In the genomic region with DNA sequence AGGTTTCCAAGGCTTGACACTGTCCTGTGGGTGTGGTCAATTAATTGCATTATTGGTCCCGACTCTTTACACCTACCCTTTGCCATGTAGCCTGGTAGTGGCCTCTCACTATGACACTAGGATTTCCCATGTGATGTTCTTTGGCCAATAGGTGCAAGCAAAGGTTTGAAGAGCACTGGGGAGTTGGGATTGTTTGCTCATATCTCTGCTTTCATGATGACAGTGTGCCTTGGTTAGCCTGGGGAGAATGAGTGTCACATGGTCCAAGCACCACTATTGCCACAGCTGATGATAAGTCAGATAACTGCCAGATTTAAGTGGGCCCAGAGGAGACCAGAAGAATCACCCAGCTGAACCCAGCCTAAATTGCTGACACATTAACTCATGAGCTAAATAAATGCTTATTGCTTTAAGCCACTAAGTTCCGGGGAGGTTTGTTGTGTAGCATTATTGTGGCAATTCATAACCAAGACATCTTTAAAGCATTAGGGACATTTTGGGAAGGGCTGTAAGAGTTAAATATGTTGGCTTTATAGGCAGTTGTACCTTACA, we compare ENCODE assay signal across 28 cellular contexts. TPM values are rescaled to one million over a fixed set of nuclear protein-coding genes. Genes with fewer than 3 reads are reported as not detected.
"Had no signal": no experiment of that assay in that cellular context is flagged by ENCODE, and none has a peak within 500 bp of the region (broad histone marks: within the 10 kb centered on the region; RNA-seq: fewer than 3 reads in every experiment).

No MANE protein-coding gene starts in this region.

- H3K9me3 Mint-ChIP-seq: neural progenitor cell had no signal

- ATAC-seq: left lung had no signal

- H3K27me3 Mint-ChIP-seq: activated CD4-positive, alpha-beta memory T cell treated with anti-CD3 and anti-CD28 coated beads for 36 hours had no signal

- H3K4me3 Mint-ChIP-seq: activated CD4-positive, alpha-beta memory T cell treated with anti-CD3 and anti-CD28 coated beads for 36 hours; activated naive CD8-positive, alpha-beta T cell treated with anti-CD3 and anti-CD28 coated beads for 36 hours; activated T-helper 1 cell treated with anti-CD3 and anti-CD28 coated beads, Interleukin-12 subunit alpha, Interleukin-12 subunit beta, Interleukin-2, Interleukin-4 antibody, amounts not matched to agents 30 ng/mL and 10 ng/mL and 1 ng/mL, durations not matched to agents 14 hours and 24 hours and 36 hours; neural progenitor cell had no signal

- DNase-seq: activated CD4-positive, alpha-beta memory T cell treated with anti-CD3 and anti-CD28 coated beads for 36 hours; activated CD4-positive, alpha-beta T cell treated with anti-CD3 and anti-CD28 coated beads for 1 hour; activated naive CD8-positive, alpha-beta T cell treated with anti-CD3 and anti-CD28 coated beads for 36 hours; colonic mucosa; hippocampal formation; kidney glomerular epithelial cell; left lung; naive B cell; posterior cingulate gyrus; sigmoid colon; stimulated activated CD4-positive, alpha-beta T cell treated with anti-CD3 and anti-CD28 coated beads, Interleukin-15, amount 100 ng/mL, for 24 hours; stimulated activated CD4-positive, alpha-beta T cell treated with anti-CD3 and anti-CD28 coated beads, Interleukin-2, amount 100 ng/mL, for 48 hours; stimulated activated naive CD4-positive, alpha-beta T cell treated with Interleukin-2 at 50 U/mL for 16 hours; substantia nigra; thyroid gland had no signal

- H3K36me3 ChIP-seq: breast epithelium, colonic mucosa, esophagus muscularis mucosa, left lung, neural progenitor cell, sigmoid colon, thyroid gland had no signal

- H3K4me3 ChIP-seq: breast epithelium, colonic mucosa, esophagus muscularis mucosa, left lung, lung, neural progenitor cell, sigmoid colon, smooth muscle cell, thyroid gland had no signal

- H3K27me3 ChIP-seq: breast epithelium, colonic mucosa, esophagus muscularis mucosa, sigmoid colon, thyroid gland had no signal

- H3K36me3 Mint-ChIP-seq: activated CD4-positive, alpha-beta memory T cell treated with anti-CD3 and anti-CD28 coated beads for 36 hours; neural progenitor cell had no signal

- H3K27ac Mint-ChIP-seq: activated CD4-positive, alpha-beta memory T cell treated with anti-CD3 and anti-CD28 coated beads for 36 hours; activated naive CD8-positive, alpha-beta T cell treated with anti-CD3 and anti-CD28 coated beads for 36 hours; activated T-helper 1 cell treated with anti-CD3 and anti-CD28 coated beads, Interleukin-12 subunit alpha, Interleukin-12 subunit beta, Interleukin-2, Interleukin-4 antibody, amounts not matched to agents 30 ng/mL and 10 ng/mL and 1 ng/mL, durations not matched to agents 14 hours and 24 hours and 36 hours; neural progenitor cell had no signal

RNA-seq across cellular contexts. Expression of a gene that starts 17.2 kb away (rescaled TPM):
- total RNA-seq: activated CD4-positive, alpha-beta memory T cell treated with anti-CD3 and anti-CD28 coated beads for 36 hours; activated naive CD8-positive, alpha-beta T cell treated with anti-CD3 and anti-CD28 coated beads for 36 hours; activated T-helper 1 cell treated with anti-CD3 and anti-CD28 coated beads, Interleukin-12 subunit alpha, Interleukin-12 subunit beta, Interleukin-2, Interleukin-4 antibody, amounts not matched to agents 30 ng/mL and 10 ng/mL and 1 ng/mL, durations not matched to agents 14 hours and 24 hours and 36 hours; astrocyte; breast epithelium; colonic mucosa; esophagus muscularis mucosa; frontal cortex; left lung; lung; mesenteric fat pad; mucosa of gallbladder; omental fat pad; renal cortical epithelial cell; smooth muscle cell; thyroid gland; urinary bladder had no signal
